In genomic region chr2:34373586-34374233, GRCh38 we compare ENCODE assay signal across 24 cellular contexts.
DNase-seq lines count a peak whose midpoint lies in the region; ATAC-seq and TF ChIP-seq lines count a peak whose summit lies in the region.
"Had no signal": no experiment of that assay in that cellular context is flagged by ENCODE, and none has a peak within 500 bp of the region (broad histone marks: within the 10 kb centered on the region; RNA-seq: fewer than 3 reads in every experiment).

No MANE protein-coding gene starts in this region.

- H3K4me1 Mint-ChIP-seq in progenitor cell of endocrine pancreas (ENCODE audit: low read depth) (peaks cover 5% of the 10 kb centered on the region), Calu3 (ENCODE audit: low read depth, unreplicated experiment) (no peaks in the 10 kb centered on the region)
- H3K4me1 Mint-ChIP-seq: B cell had no signal

- H3K4me2 ChIP-seq in OCI-LY7 (ENCODE audit: low read length), result no peak overlapping the region
- H3K4me2 ChIP-seq: A549; BLaER1 treated with 17β-estradiol and CSF1 and Interleukin-3, amounts not matched to agents 10 nM and 100 nM had no signal

- H3K4me3 ChIP-seq in OCI-LY7 (ENCODE audit: low read depth, low read length, poor library complexity, severe bottlenecking), result no peak overlapping the region
- H3K4me3 ChIP-seq: A549; BLaER1 treated with 17β-estradiol and CSF1 and Interleukin-3, amounts not matched to agents 10 nM and 100 nM; GM12878 had no signal

- H3K36me3 Mint-ChIP-seq in progenitor cell of endocrine pancreas (ENCODE audit: insufficient read depth) (no peaks in the 10 kb centered on the region), Calu3 (ENCODE audit: insufficient read depth, unreplicated experiment) (no peaks in the 10 kb centered on the region)
- H3K36me3 Mint-ChIP-seq: CD8-positive, alpha-beta T cell had no signal

- H3K4me3 Mint-ChIP-seq in progenitor cell of endocrine pancreas (ENCODE audit: low read depth) (no peak overlapping the region), Calu3 (ENCODE audit: low read depth, unreplicated experiment) (no peak overlapping the region)
- H3K4me3 Mint-ChIP-seq: B cell; CD4-positive, alpha-beta T cell; CD8-positive, alpha-beta T cell had no signal

- H3K27ac Mint-ChIP-seq in progenitor cell of endocrine pancreas (peak overlapping the region; percentile 21), Calu3 (ENCODE audit: unreplicated experiment) (no peak overlapping the region)
- H3K27ac Mint-ChIP-seq: B cell; CD4-positive, alpha-beta T cell; CD8-positive, alpha-beta T cell had no signal

- TF ChIP-seq CTCF in progenitor cell of endocrine pancreas (IDR thresholded peaks at IDR 0.05; ENCODE audit: unreplicated experiment), result no peak
- TF ChIP-seq CTCF in Calu3 (IDR thresholded peaks at IDR 0.05; ENCODE audit: unreplicated experiment), result no peak
- TF ChIP-seq CTCF in OCI-LY7 (conservative IDR thresholded peaks at IDR 0.05; ENCODE audit: low read length), result no peak

- H3K9me3 Mint-ChIP-seq in progenitor cell of endocrine pancreas (ENCODE audit: low read depth) (no peaks in the 10 kb centered on the region), Calu3 (ENCODE audit: low read depth, unreplicated experiment) (peaks cover 17% of the 10 kb centered on the region)

- H3K9me3 ChIP-seq in OCI-LY7 (ENCODE audit: low read length), result no peaks in the 10 kb centered on the region
- H3K9me3 ChIP-seq: A549; BLaER1 treated with 17β-estradiol and CSF1 and Interleukin-3, amounts not matched to agents 10 nM and 100 nM; Caco-2 had no signal

- intact Hi-C loops in left colon (cut with DNase I, micrococcal nuclease), result no loop called here
- intact Hi-C loops in Calu3 (cut with micrococcal nuclease; ENCODE audit: unreplicated experiment), result no loop called here
- intact Hi-C loops in OCI-LY7 (cut with micrococcal nuclease; ENCODE audit: unreplicated experiment), result no loop called here

- peaks cover 39% of the 10 kb centered on the region for H3K27me3 Mint-ChIP-seq in progenitor cell of endocrine pancreas
- H3K27me3 Mint-ChIP-seq in Calu3 (ENCODE audit: unreplicated experiment), result no peaks in the 10 kb centered on the region
- H3K27me3 Mint-ChIP-seq: B cell; CD4-positive, alpha-beta T cell had no signal

- peak; percentile 50 for ATAC-seq in left colon
- no peak for ATAC-seq in GM21360 (IDR thresholded peaks at IDR 0.05; ENCODE audit: unreplicated experiment)
- ATAC-seq: A549; CD8-positive, alpha-beta T cell; GM12878 had no signal

- no peaks in the 10 kb centered on the region for H3K4me1 ChIP-seq in OCI-LY7 (ENCODE audit: insufficient read depth, low read length, poor library complexity, severe bottlenecking)
- H3K4me1 ChIP-seq: A549; BLaER1 treated with 17β-estradiol and CSF1 and Interleukin-3, amounts not matched to agents 10 nM and 100 nM had no signal

- no peaks in the 10 kb centered on the region for H4K20me1 ChIP-seq in OCI-LY7 (ENCODE audit: insufficient read depth, low read length)
- H4K20me1 ChIP-seq: BLaER1 treated with 17β-estradiol and CSF1 and Interleukin-3, amounts not matched to agents 10 nM and 100 nM had no signal

- no peak overlapping the region for H2AFZ ChIP-seq in OCI-LY7 (ENCODE audit: low read length)

- CTCF ChIA-PET in Calu3 (lab: Charles Lee), result no interaction called here
- CTCF ChIA-PET in OCI-LY7 (lab: Charles Lee; ENCODE audit: unreplicated experiment), result no interaction called here

- peak; percentile 4 for DNase-seq in DMS53 (lab: John Stamatoyannopoulos, UW)
- no peak for DNase-seq in DMS53 treated with DMSO at 0.1 percent for 48 hours (lab: John Stamatoyannopoulos, UW; ENCODE audit: unreplicated experiment)
- peak; percentile 3 for DNase-seq in HT-29 (ENCODE audit: low spot score)
- no peak for DNase-seq in left colon
- no peak for DNase-seq in progenitor cell of endocrine pancreas (ENCODE audit: low spot score, unreplicated experiment)
- no peak for DNase-seq in Calu3
- DNase-seq in OCI-LY7 (ENCODE audit: low spot score), result no peak
- DNase-seq: AML-193; Caco-2; CD4-positive, alpha-beta T cell; CD8-positive, alpha-beta T cell; DMS 273 treated with DMSO at 0.1 percent for 48 hours; DMS153; DMS79; DND-41; EL; GDM1 had no signal

- POLR2A ChIA-PET in OCI-LY7 (lab: Charles Lee), result no interaction called here

- BruUV-seq in Calu3 (replicated peaks; lab: Mats Ljungman, UMichigan) (no TSS peak), OCI-LY7 (replicated peaks; lab: Mats Ljungman, UMichigan) (no TSS peak)

- no peaks in the 10 kb centered on the region for H3K9me2 ChIP-seq in OCI-LY7 (ENCODE audit: insufficient read depth, low read length)

- H3K36me3 ChIP-seq in OCI-LY7 (ENCODE audit: insufficient read depth, low read length), result no peaks in the 10 kb centered on the region
- H3K36me3 ChIP-seq: BLaER1 treated with 17β-estradiol and CSF1 and Interleukin-3, amounts not matched to agents 10 nM and 100 nM had no signal

- H3K79me2 ChIP-seq in OCI-LY7 (ENCODE audit: insufficient read depth, low read depth, low read length), result no peaks in the 10 kb centered on the region

- no peak overlapping the region for H3K27ac ChIP-seq in OCI-LY7 (ENCODE audit: low read depth, low read length, poor library complexity, severe bottlenecking)
- H3K27ac ChIP-seq: 22Rv1; A549; BLaER1 treated with 17β-estradiol and CSF1 and Interleukin-3, amounts not matched to agents 10 nM and 100 nM; C4-2B had no signal

Comparison
In these comparisons a context has a peak if more than half of its experiments do, and no peak if none do; other contexts are left out.
1. DNase-seq: peak in DMS53 (single experiment) and HT-29 (single experiment); none in DMS53 treated with DMSO at 0.1 percent for 48 hours (single experiment), left colon (0 of 2), progenitor cell of endocrine pancreas (single experiment), Calu3 (single experiment) and OCI-LY7 (single experiment).